15 cellular contexts compared by ENCODE assay signal in genomic region chr14:89576132-89576923, GRCh38.
A peak's percentile ranks its signal among the peaks of the same experiment; 100 is the strongest.
DNase-seq lines count a peak whose midpoint lies in the region; ATAC-seq and TF ChIP-seq lines count a peak whose summit lies in the region.
"Had no signal": no experiment of that assay in that cellular context is flagged by ENCODE, and none has a peak within 500 bp of the region (broad histone marks: within the 10 kb centered on the region; RNA-seq: fewer than 3 reads in every experiment).

No MANE protein-coding gene starts in this region.

- peak overlapping the region; percentile 30 for H3K4me3 ChIP-seq in HUES6 (ENCODE audit: low read depth, low read length)
- H3K4me3 ChIP-seq in hepatocyte = no peak overlapping the region
- H3K4me3 ChIP-seq: left ventricle myocardium inferior had no signal

- H2AFZ ChIP-seq in hepatocyte = no peak overlapping the region

- intact Hi-C loops in sciatic nerve (cut with DNase I) = no loop called here

- H3K36me3 ChIP-seq in HUES6 (ENCODE audit: control insufficient read depth, insufficient read depth, low read length) = peaks cover 12% of the 10 kb centered on the region
- no peaks in the 10 kb centered on the region for H3K36me3 ChIP-seq in hepatocyte (replicated peaks; ENCODE audit: insufficient read depth, low read depth)

- no peaks in the 10 kb centered on the region for H4K20me1 ChIP-seq in hepatocyte (ENCODE audit: insufficient read depth, poor library complexity, severe bottlenecking)

- peak overlapping the region; percentile 63 for H3K9ac ChIP-seq in HUES6 (ENCODE audit: low read length)

- H3K9me2 ChIP-seq in hepatocyte (replicated peaks; ENCODE audit: insufficient read depth) = no peaks in the 10 kb centered on the region

- peaks cover 12% of the 10 kb centered on the region for H3K79me2 ChIP-seq in hepatocyte

- no peak for TF ChIP-seq CTCF in hepatocyte (IDR thresholded peaks at IDR 0.05; ENCODE audit: poor library complexity)

- WGBS in hepatocyte (ENCODE audit: low lambda C conversion rate, missing lambda C conversion rate) = 47% methylated on average over 14 of the region's 14 CpGs

- H3K27ac ChIP-seq in HUES6 (ENCODE audit: low read depth, low read length) (peak overlapping the region; percentile 71), hepatocyte (no peak overlapping the region)
- H3K27ac ChIP-seq: left ventricle myocardium inferior had no signal

- H3K27me3 ChIP-seq in HUES6 (ENCODE audit: control insufficient read depth, insufficient read depth, low read length) (no peaks in the 10 kb centered on the region), hepatocyte (no peaks in the 10 kb centered on the region)

- H3K4me1 ChIP-seq in HUES6 (ENCODE audit: control insufficient read depth, insufficient read depth, low read length) = peaks cover 52% of the 10 kb centered on the region
- H3K4me1 ChIP-seq in hepatocyte (ENCODE audit: insufficient read depth) = peaks cover 6% of the 10 kb centered on the region

- H3K9me3 ChIP-seq in HUES6 (ENCODE audit: control insufficient read depth, insufficient read depth, low read depth, low read length) (no peaks in the 10 kb centered on the region), hepatocyte (ENCODE audit: low read depth) (no peaks in the 10 kb centered on the region)
- H3K9me3 ChIP-seq: left ventricle myocardium inferior had no signal

- DNase-seq in NCI-H526 treated with DMSO at 0.1 percent for 48 hours (lab: John Stamatoyannopoulos, UW) = peak; percentile 77
- no peak for DNase-seq in hepatocyte (ENCODE audit: low spot score)
- no peak for DNase-seq in sciatic nerve (ENCODE audit: low spot score)
- no peak for DNase-seq in AG08395 (ENCODE audit: low spot score)
- DNase-seq: activated naive CD4-positive, alpha-beta T cell; GOT3; left ventricle myocardium inferior; NCI-H1048; SHP77 treated with DMSO at 0.1 percent for 48 hours had no signal

- ATAC-seq in sciatic nerve = peak; percentile 56
- no peak for ATAC-seq in GM19351 (IDR thresholded peaks at IDR 0.05; ENCODE audit: unreplicated experiment)
- ATAC-seq in HG03196 (IDR thresholded peaks at IDR 0.05; ENCODE audit: unreplicated experiment) = no peak
- no peak for ATAC-seq in HG02678 (IDR thresholded peaks at IDR 0.05; ENCODE audit: unreplicated experiment)
- ATAC-seq: HepG2; natural killer cell treated with Interleukin-12 subunit alpha and Interleukin-12 subunit beta and Interleukin-15 and Interleukin-18, amount 100 ng/mL, for 72 hours had no signal

- H3K4me2 ChIP-seq in hepatocyte = peak overlapping the region; percentile 59
